Comparison of ENCODE assay signal across 21 cellular contexts in the genomic region with DNA sequence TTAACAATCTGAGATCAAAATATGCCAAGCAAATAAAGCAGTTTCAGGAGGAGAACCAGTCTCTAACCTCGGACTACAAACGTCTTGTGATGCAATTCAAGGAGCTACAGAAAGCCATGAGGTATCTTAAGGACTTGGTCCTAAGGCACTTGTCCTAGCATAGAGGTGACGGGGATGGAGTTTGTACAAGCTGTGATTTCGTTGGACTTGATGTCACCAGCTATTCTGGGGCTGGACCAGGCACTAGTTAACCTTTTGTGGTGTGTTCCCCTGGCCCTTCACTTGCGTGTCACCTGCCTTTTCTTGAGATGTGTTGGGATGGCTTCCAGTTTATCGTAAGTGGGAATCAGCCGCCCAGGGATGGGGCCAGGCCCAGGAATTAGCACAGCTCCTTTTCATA. TPM values are rescaled to one million over a fixed set of nuclear protein-coding genes. Genes with fewer than 3 reads are reported as not detected.
DNase-seq lines count a peak whose midpoint lies in the region; ATAC-seq and TF ChIP-seq lines count a peak whose summit lies in the region.
"Had no signal": no experiment of that assay in that cellular context is flagged by ENCODE, and none has a peak within 500 bp of the region (broad histone marks: within the 10 kb centered on the region; RNA-seq: fewer than 3 reads in every experiment).

No MANE protein-coding gene starts in this region.

- 61% methylated on average over 7 of the region's 7 CpGs for WGBS in right cardiac atrium
- 89 to 91% methylated on average over 7 of the region's 7 CpGs for WGBS in sigmoid colon, 2 donors

- H3K27me3 Mint-ChIP-seq in activated CD8-positive, alpha-beta memory T cell treated with anti-CD3 and anti-CD28 coated beads, Interleukin-2, amount 10 ng/mL, durations not matched to agents 7 days and 5 days: peaks cover 7% of the 10 kb centered on the region
- H3K27me3 Mint-ChIP-seq in T-helper 2 cell treated with Interferon-gamma antibody and Interleukin-4, amounts not matched to agents 5 μg/mL and 100 μg/mL, for 36 hours (ENCODE audit: low read depth): peaks cover 4% of the 10 kb centered on the region

- no peaks in the 10 kb centered on the region for H3K4me1 Mint-ChIP-seq in activated CD8-positive, alpha-beta memory T cell treated with anti-CD3 and anti-CD28 coated beads, Interleukin-2, amount 10 ng/mL, durations not matched to agents 7 days and 5 days
- H3K4me1 Mint-ChIP-seq in T-helper 2 cell treated with Interferon-gamma antibody and Interleukin-4, amounts not matched to agents 5 μg/mL and 100 μg/mL, for 36 hours (ENCODE audit: low read depth): no peaks in the 10 kb centered on the region
- H3K4me1 Mint-ChIP-seq: GM23338 had no signal

- ATAC-seq in activated CD8-positive, alpha-beta memory T cell treated with anti-CD3 and anti-CD28 coated beads, Interleukin-2, amount 10 ng/mL, durations not matched to agents 7 days and 5 days: no peak
- ATAC-seq in right cardiac atrium (peak; percentile 40 to 51), GM19351 (IDR thresholded peaks at IDR 0.05; ENCODE audit: unreplicated experiment) (no peak)
- ATAC-seq: A549, GM23338, HepG2 had no signal

- no peak overlapping the region for H3K4me3 Mint-ChIP-seq in activated CD8-positive, alpha-beta memory T cell treated with anti-CD3 and anti-CD28 coated beads, Interleukin-2, amount 10 ng/mL, durations not matched to agents 7 days and 5 days
- no peak overlapping the region for H3K4me3 Mint-ChIP-seq in T-helper 2 cell treated with Interferon-gamma antibody and Interleukin-4, amounts not matched to agents 5 μg/mL and 100 μg/mL, for 36 hours
- H3K4me3 Mint-ChIP-seq: CD4-positive, alpha-beta T cell; GM23338 had no signal

- H3K36me3 Mint-ChIP-seq in activated CD8-positive, alpha-beta memory T cell treated with anti-CD3 and anti-CD28 coated beads, Interleukin-2, amount 10 ng/mL, durations not matched to agents 7 days and 5 days: no peaks in the 10 kb centered on the region
- H3K36me3 Mint-ChIP-seq in T-helper 2 cell treated with Interferon-gamma antibody and Interleukin-4, amounts not matched to agents 5 μg/mL and 100 μg/mL, for 36 hours (ENCODE audit: low read depth): no peaks in the 10 kb centered on the region

- H3K36me3 ChIP-seq in sigmoid colon: no peaks in the 10 kb centered on the region

- no peak overlapping the region for H3K4me3 ChIP-seq in right cardiac atrium (ENCODE audit: low read length)
- no peak overlapping the region for H3K4me3 ChIP-seq in sigmoid colon
- H3K4me3 ChIP-seq: A549, GM23338 had no signal

- no peak for TF ChIP-seq CTCF in sigmoid colon (IDR thresholded peaks at IDR 0.05)

- no peak overlapping the region for H3K27ac Mint-ChIP-seq in activated CD8-positive, alpha-beta memory T cell treated with anti-CD3 and anti-CD28 coated beads, Interleukin-2, amount 10 ng/mL, durations not matched to agents 7 days and 5 days
- no peak overlapping the region for H3K27ac Mint-ChIP-seq in T-helper 2 cell treated with Interferon-gamma antibody and Interleukin-4, amounts not matched to agents 5 μg/mL and 100 μg/mL, for 36 hours
- H3K27ac Mint-ChIP-seq: CD4-positive, alpha-beta T cell; GM23338 had no signal

- H3K27ac ChIP-seq in right cardiac atrium (ENCODE audit: low read length) (no peak overlapping the region), sigmoid colon (no peak overlapping the region)
- H3K27ac ChIP-seq: 22Rv1, A549, C4-2B had no signal

- no peak for TF ChIP-seq EP300 in sigmoid colon (IDR thresholded peaks at IDR 0.05)

- CTCF ChIA-PET in activated CD8-positive, alpha-beta memory T cell treated with anti-CD3 and anti-CD28 coated beads, Interleukin-2, amount 10 ng/mL, durations not matched to agents 7 days and 5 days (lab: Charles Lee): interaction anchor here (0.9 to 1.1 kb wide), 2 partner anchors 58 to 60 kb away, joined by 3 read pairs; no protein-coding TSS in a partner anchor

- no peaks in the 10 kb centered on the region for H3K9me3 Mint-ChIP-seq in activated CD8-positive, alpha-beta memory T cell treated with anti-CD3 and anti-CD28 coated beads, Interleukin-2, amount 10 ng/mL, durations not matched to agents 7 days and 5 days (ENCODE audit: low read depth)
- H3K9me3 Mint-ChIP-seq in T-helper 2 cell treated with Interferon-gamma antibody and Interleukin-4, amounts not matched to agents 5 μg/mL and 100 μg/mL, for 36 hours: no peaks in the 10 kb centered on the region
- H3K9me3 Mint-ChIP-seq: CD4-positive, alpha-beta T cell; GM23338 had no signal

- intact Hi-C loops in right cardiac atrium (cut with DNase I): no loop called here
- intact Hi-C loops in sigmoid colon (cut with DNase I): no loop called here

- H3K27me3 ChIP-seq in right cardiac atrium (ENCODE audit: control insufficient read depth, insufficient read depth) (no peaks in the 10 kb centered on the region), sigmoid colon (no peaks in the 10 kb centered on the region)

- H3K9me3 ChIP-seq in right cardiac atrium (ENCODE audit: control insufficient read depth, low read length) (no peaks in the 10 kb centered on the region), sigmoid colon (no peaks in the 10 kb centered on the region)
- H3K9me3 ChIP-seq: A549, Caco-2 had no signal

- no peaks in the 10 kb centered on the region for H3K4me1 ChIP-seq in right cardiac atrium (ENCODE audit: control insufficient read depth, insufficient read depth, low read length)
- H3K4me1 ChIP-seq in sigmoid colon: no peaks in the 10 kb centered on the region
- H3K4me1 ChIP-seq: A549 had no signal

- no peak for TF ChIP-seq POLR2A in sigmoid colon (IDR thresholded peaks at IDR 0.05)

- peak; percentile 21 for DNase-seq in activated CD8-positive, alpha-beta memory T cell treated with anti-CD3 and anti-CD28 coated beads, Interleukin-2, amount 10 ng/mL, durations not matched to agents 7 days and 5 days
- no peak for DNase-seq in activated CD8-positive, alpha-beta memory T cell treated with anti-CD3 and anti-CD28 coated beads for 24 hours
- DNase-seq in D341Med (ENCODE audit: low spot score) (peak; percentile 5), right cardiac atrium (no peak), sigmoid colon (peak; percentile 24)
- DNase-seq in activated CD4-positive, alpha-beta T cell treated with anti-CD3 and anti-CD28 coated beads, Interleukin-2, amount 50 U/mL, for 1 hour: no peak
- no peak for DNase-seq in T-helper 2 cell treated with Interferon-gamma antibody and Interleukin-4, amounts not matched to agents 5 μg/mL and 100 μg/mL, for 36 hours (ENCODE audit: low spot score)
- DNase-seq: AML-193; Caco-2; CD4-positive, alpha-beta T cell; DMS153; DMS79; GDM1; HCEC 1CT had no signal

RNA-seq across cellular contexts. Expression of a gene that starts 33.7 kb away (rescaled TPM):
- 100 to 1,000 TPM in 1 of 2 experiments, 10 to 100 TPM in 1; 35.1 to 115 TPM for total RNA-seq in activated CD8-positive, alpha-beta memory T cell treated with anti-CD3 and anti-CD28 coated beads, Interleukin-2, amount 10 ng/mL, durations not matched to agents 7 days and 5 days
- total RNA-seq in right cardiac atrium: under 1 TPM in 2 of 4 donors, not detected in 2; 0.15 to 0.25 TPM
- polyA plus RNA-seq in right cardiac atrium: 0.25 TPM
- total RNA-seq in sigmoid colon: under 1 TPM in 1 of 4 donors, not detected in 3; 0.71 TPM
- under 1 TPM in 1 of 3 donors, not detected in 2; 0.32 TPM for polyA plus RNA-seq in sigmoid colon
- total RNA-seq: Daoy had no signal
- polyA plus RNA-seq: HepG2 had no signal

RNA-seq across cellular contexts. Expression of a gene that starts 42.5 kb away (rescaled TPM):
- not detected for total RNA-seq in activated CD8-positive, alpha-beta memory T cell treated with anti-CD3 and anti-CD28 coated beads, Interleukin-2, amount 10 ng/mL, durations not matched to agents 7 days and 5 days
- total RNA-seq in right cardiac atrium (not detected), sigmoid colon (under 1 TPM in 1 of 4 donors, not detected in 3; 0.54 TPM)
- polyA plus RNA-seq in right cardiac atrium (not detected), sigmoid colon (under 1 TPM in 1 of 3 donors, not detected in 2; 0.06 TPM)
- total RNA-seq: CD4-positive, alpha-beta T cell; Daoy; GM23338 had no signal
- polyA plus RNA-seq: HepG2 had no signal

Comparison
In these comparisons a context has a peak if more than half of its experiments do, and no peak if none do; other contexts are left out.
1. DNase-seq: peak in activated CD8-positive, alpha-beta memory T cell treated with anti-CD3 and anti-CD28 coated beads, Interleukin-2, amount 10 ng/mL, durations not matched to agents 7 days and 5 days (single experiment), D341Med (single experiment) and sigmoid colon (single experiment); none in activated CD8-positive, alpha-beta memory T cell treated with anti-CD3 and anti-CD28 coated beads for 24 hours (single experiment), right cardiac atrium (0 of 3), activated CD4-positive, alpha-beta T cell treated with anti-CD3 and anti-CD28 coated beads, Interleukin-2, amount 50 U/mL, for 1 hour (single experiment) and T-helper 2 cell treated with Interferon-gamma antibody and Interleukin-4, amounts not matched to agents 5 μg/mL and 100 μg/mL, for 36 hours (single experiment).
2. ATAC-seq: peak in right cardiac atrium (2 of 2); none in activated CD8-positive, alpha-beta memory T cell treated with anti-CD3 and anti-CD28 coated beads, Interleukin-2, amount 10 ng/mL, durations not matched to agents 7 days and 5 days (single experiment) and GM19351 (single experiment).
3. RNA of a gene that starts 33.7 kb away (total RNA-seq): 35.1 to 115 TPM in activated CD8-positive, alpha-beta memory T cell treated with anti-CD3 and anti-CD28 coated beads, Interleukin-2, amount 10 ng/mL, durations not matched to agents 7 days and 5 days; 0.15 to 0.25 TPM in right cardiac atrium and 0.71 TPM in sigmoid colon; every median in the first group is over 10 times any median in the second.